In the genomic region with DNA sequence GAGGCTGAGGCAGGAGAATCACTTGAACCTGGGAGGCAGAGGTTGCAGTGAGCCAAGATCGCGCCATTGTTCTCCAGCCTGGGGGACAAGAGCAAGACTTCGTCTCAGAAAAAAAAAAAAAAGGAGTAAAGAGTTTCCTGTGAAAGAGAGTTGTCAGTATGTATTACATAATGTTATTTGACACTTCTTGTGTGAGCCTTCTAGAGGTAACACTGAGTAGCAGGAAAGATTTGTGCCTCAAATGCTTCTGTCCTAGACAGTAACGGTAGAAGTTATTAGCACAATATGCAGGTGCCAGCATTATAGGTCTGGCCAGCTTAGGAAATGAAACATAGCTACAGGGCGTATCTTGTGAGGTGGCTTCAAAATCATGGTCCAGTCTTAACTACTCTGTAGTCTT, we compare ENCODE assay signal across 12 cellular contexts. TPM values are rescaled to one million over a fixed set of nuclear protein-coding genes. Genes with fewer than 3 reads are reported as not detected.
DNase-seq lines count a peak whose midpoint lies in the region; ATAC-seq and TF ChIP-seq lines count a peak whose summit lies in the region.
"Had no signal": no experiment of that assay in that cellular context is flagged by ENCODE, and none has a peak within 500 bp of the region (broad histone marks: within the 10 kb centered on the region; RNA-seq: fewer than 3 reads in every experiment).

No MANE protein-coding gene starts in this region.

- TF ChIP-seq POLR2A in thyroid gland (IDR thresholded peaks at IDR 0.05), result no peak

- H3K27me3 ChIP-seq in CD4-positive, CD25-positive, alpha-beta regulatory T cell (ENCODE audit: control insufficient read depth, insufficient read depth, low read length), result no peaks in the 10 kb centered on the region
- no peaks in the 10 kb centered on the region for H3K27me3 ChIP-seq in left lung
- no peaks in the 10 kb centered on the region for H3K27me3 ChIP-seq in thyroid gland
- H3K27me3 ChIP-seq: gastroesophageal sphincter had no signal

- intact Hi-C loops in left lung (cut with DNase I) (no loop called here), thyroid gland (cut with DNase I) (no loop called here)

- no peaks in the 10 kb centered on the region for H3K9me3 ChIP-seq in CD4-positive, CD25-positive, alpha-beta regulatory T cell (ENCODE audit: control insufficient read depth in 2 of 2, low read length in 2 of 2)
- H3K9me3 ChIP-seq in left lung, result no peaks in the 10 kb centered on the region
- H3K9me3 ChIP-seq in thyroid gland, result no peaks in the 10 kb centered on the region
- H3K9me3 ChIP-seq: gastroesophageal sphincter had no signal

- CTCF ChIA-PET in WTC11 (lab: Charles Lee), result interaction anchor here (0.7 to 1.6 kb wide), 4 partner anchors 15 to 147 kb away, joined by 3 to 5 read pairs (median 3); no protein-coding TSS in a partner anchor

- DNase-seq in CD4-positive, CD25-positive, alpha-beta regulatory T cell, result no peak
- DNase-seq in WTC11 (ENCODE audit: low spot score) (no peak), left lung (no peak), SHP77 (lab: John Stamatoyannopoulos, UW) (no peak), thyroid gland (no peak)
- no peak for DNase-seq in stimulated activated CD4-positive, alpha-beta T cell treated with anti-CD3 and anti-CD28 coated beads, Interleukin-1b, Interleukin-23, amount 100 ng/mL, for 48 hours
- DNase-seq: activated T-cell treated with anti-CD3 and anti-CD28 coated beads, Interleukin-2, amount 50 U/mL, for 24 hours; mesendoderm; T-helper 1 cell had no signal

- peak overlapping the region; percentile 21 for H3K4me3 ChIP-seq in CD4-positive, CD25-positive, alpha-beta regulatory T cell (ENCODE audit: low read depth, low read length)
- H3K4me3 ChIP-seq in GM12875 (ENCODE audit: low read depth, low read length), result no peak overlapping the region
- no peak overlapping the region for H3K4me3 ChIP-seq in left lung
- H3K4me3 ChIP-seq in thyroid gland (replicated peaks in 1 of 3), result no peak overlapping the region
- H3K4me3 ChIP-seq: gastroesophageal sphincter had no signal

- H3K4me1 Mint-ChIP-seq in CD4-positive, CD25-positive, alpha-beta regulatory T cell, result peaks cover 0 to 61% (median 30%) of the 10 kb centered on the region in 4 donors
- peaks cover 4% of the 10 kb centered on the region for H3K4me1 Mint-ChIP-seq in WTC11

- H3K9me3 Mint-ChIP-seq in CD4-positive, CD25-positive, alpha-beta regulatory T cell, result no peaks in the 10 kb centered on the region
- no peaks in the 10 kb centered on the region for H3K9me3 Mint-ChIP-seq in WTC11
- H3K9me3 Mint-ChIP-seq: activated T-cell treated with anti-CD3 and anti-CD28 coated beads, Interleukin-2, amount 50 U/mL, for 24 hours had no signal

- peaks cover 4% of the 10 kb centered on the region for H3K36me3 Mint-ChIP-seq in CD4-positive, CD25-positive, alpha-beta regulatory T cell
- H3K36me3 Mint-ChIP-seq in WTC11, result no peaks in the 10 kb centered on the region

- H3K27me3 Mint-ChIP-seq in CD4-positive, CD25-positive, alpha-beta regulatory T cell, result no peaks in the 10 kb centered on the region
- no peaks in the 10 kb centered on the region for H3K27me3 Mint-ChIP-seq in WTC11 (ENCODE audit: low read depth)
- H3K27me3 Mint-ChIP-seq: activated T-cell treated with anti-CD3 and anti-CD28 coated beads, Interleukin-2, amount 50 U/mL, for 24 hours had no signal

- H3K36me3 ChIP-seq in CD4-positive, CD25-positive, alpha-beta regulatory T cell (ENCODE audit: control insufficient read depth, insufficient read depth, low read length), result peaks cover 9% of the 10 kb centered on the region
- H3K36me3 ChIP-seq in left lung, result peaks cover 0 to 5% of the 10 kb centered on the region in 2 donors
- H3K36me3 ChIP-seq in thyroid gland, result no peaks in the 10 kb centered on the region

- H3K4me1 ChIP-seq in CD4-positive, CD25-positive, alpha-beta regulatory T cell (ENCODE audit: control insufficient read depth, insufficient read depth, low read length, poor library complexity, severe bottlenecking), result peaks cover 9% of the 10 kb centered on the region
- H3K4me1 ChIP-seq in left lung (peaks cover 6 to 41% of the 10 kb centered on the region in 2 donors), thyroid gland (peaks cover 7 to 9% of the 10 kb centered on the region in 2 donors)

- no peak overlapping the region for H3K27ac ChIP-seq in CD4-positive, CD25-positive, alpha-beta regulatory T cell (ENCODE audit: insufficient read depth, low read length, poor library complexity, severe bottlenecking)
- H3K27ac ChIP-seq in left lung (no peak overlapping the region), thyroid gland (no peak overlapping the region)
- H3K27ac ChIP-seq: gastroesophageal sphincter had no signal

- peak; percentile 87 to 90 for ATAC-seq in CD4-positive, CD25-positive, alpha-beta regulatory T cell (ENCODE audit: low read depth in 2 of 2)
- peak; percentile 71 for ATAC-seq in WTC11
- peak; percentile 83 for ATAC-seq in left lung
- ATAC-seq in GM18502 (IDR thresholded peaks at IDR 0.05; ENCODE audit: poor library complexity, unreplicated experiment), result no peak
- ATAC-seq: gastroesophageal sphincter had no signal

- TF ChIP-seq CTCF in GM12875 (IDR thresholded peaks at IDR 0.05; ENCODE audit: borderline replicate concordance, insufficient read depth, low read depth, low read length) (peak; percentile 54; the same call in 1 of the 2 replicates), WTC11 (IDR thresholded peaks at IDR 0.05) (no peak), left lung (IDR thresholded peaks at IDR 0.05) (peak; percentile 10 to 12), thyroid gland (IDR thresholded peaks at IDR 0.05) (peak in 1 of 6 experiments; percentile 34)

- WGBS in thyroid gland, 2 donors, result 87 to 89% methylated on average over 5 of the region's 5 CpGs

- POLR2A ChIA-PET in WTC11 (lab: Charles Lee), result no interaction called here

- peak overlapping the region in 2 of 3 donors; percentile 25 to 45 for H3K27ac Mint-ChIP-seq in CD4-positive, CD25-positive, alpha-beta regulatory T cell
- no peak overlapping the region for H3K27ac Mint-ChIP-seq in WTC11

- H3K4me3 Mint-ChIP-seq in CD4-positive, CD25-positive, alpha-beta regulatory T cell, result peak overlapping the region in 1 of 4 donors; percentile 6
- no peak overlapping the region for H3K4me3 Mint-ChIP-seq in WTC11
- H3K4me3 Mint-ChIP-seq: activated T-cell treated with anti-CD3 and anti-CD28 coated beads, Interleukin-2, amount 50 U/mL, for 24 hours had no signal

TF ChIP-seq in WTC11, 78 proteins besides CTCF, POLR2A, EP300 and RAD21 (continues in another document):
- TF ChIP-seq OVOL2 (CRISPR knock-in tag; IDR thresholded peaks at IDR 0.05; ENCODE audit: borderline replicate concordance), result no peak
- TF ChIP-seq, protein P1, sequence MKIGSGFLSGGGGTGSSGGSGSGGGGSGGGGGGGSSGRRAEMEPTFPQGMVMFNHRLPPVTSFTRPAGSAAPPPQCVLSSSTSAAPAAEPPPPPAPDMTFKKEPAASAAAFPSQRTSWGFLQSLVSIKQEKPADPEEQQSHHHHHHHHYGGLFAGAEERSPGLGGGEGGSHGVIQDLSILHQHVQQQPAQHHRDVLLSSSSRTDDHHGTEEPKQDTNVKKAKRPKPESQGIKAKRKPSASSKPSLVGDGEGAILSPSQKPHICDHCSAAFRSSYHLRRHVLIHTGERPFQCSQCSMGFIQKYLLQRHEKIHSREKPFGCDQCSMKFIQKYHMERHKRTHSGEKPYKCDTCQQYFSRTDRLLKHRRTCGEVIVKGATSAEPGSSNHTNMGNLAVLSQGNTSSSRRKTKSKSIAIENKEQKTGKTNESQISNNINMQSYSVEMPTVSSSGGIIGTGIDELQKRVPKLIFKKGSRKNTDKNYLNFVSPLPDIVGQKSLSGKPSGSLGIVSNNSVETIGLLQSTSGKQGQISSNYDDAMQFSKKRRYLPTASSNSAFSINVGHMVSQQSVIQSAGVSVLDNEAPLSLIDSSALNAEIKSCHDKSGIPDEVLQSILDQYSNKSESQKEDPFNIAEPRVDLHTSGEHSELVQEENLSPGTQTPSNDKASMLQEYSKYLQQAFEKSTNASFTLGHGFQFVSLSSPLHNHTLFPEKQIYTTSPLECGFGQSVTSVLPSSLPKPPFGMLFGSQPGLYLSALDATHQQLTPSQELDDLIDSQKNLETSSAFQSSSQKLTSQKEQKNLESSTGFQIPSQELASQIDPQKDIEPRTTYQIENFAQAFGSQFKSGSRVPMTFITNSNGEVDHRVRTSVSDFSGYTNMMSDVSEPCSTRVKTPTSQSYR (CRISPR knock-in tag; IDR thresholded peaks at IDR 0.05), result no peak
- TF ChIP-seq, protein P2, sequence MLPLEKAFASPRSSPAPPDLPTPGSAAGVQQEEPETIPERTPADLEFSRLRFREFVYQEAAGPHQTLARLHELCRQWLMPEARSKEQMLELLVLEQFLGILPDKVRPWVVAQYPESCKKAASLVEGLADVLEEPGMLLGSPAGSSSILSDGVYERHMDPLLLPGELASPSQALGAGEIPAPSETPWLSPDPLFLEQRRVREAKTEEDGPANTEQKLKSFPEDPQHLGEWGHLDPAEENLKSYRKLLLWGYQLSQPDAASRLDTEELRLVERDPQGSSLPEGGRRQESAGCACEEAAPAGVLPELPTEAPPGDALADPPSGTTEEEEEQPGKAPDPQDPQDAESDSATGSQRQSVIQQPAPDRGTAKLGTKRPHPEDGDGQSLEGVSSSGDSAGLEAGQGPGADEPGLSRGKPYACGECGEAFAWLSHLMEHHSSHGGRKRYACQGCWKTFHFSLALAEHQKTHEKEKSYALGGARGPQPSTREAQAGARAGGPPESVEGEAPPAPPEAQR (CRISPR knock-in tag; IDR thresholded peaks at IDR 0.05), result no peak
- TF ChIP-seq SMAD4 (CRISPR knock-in tag; IDR thresholded peaks at IDR 0.05), result no peak
- TF ChIP-seq, protein P3, sequence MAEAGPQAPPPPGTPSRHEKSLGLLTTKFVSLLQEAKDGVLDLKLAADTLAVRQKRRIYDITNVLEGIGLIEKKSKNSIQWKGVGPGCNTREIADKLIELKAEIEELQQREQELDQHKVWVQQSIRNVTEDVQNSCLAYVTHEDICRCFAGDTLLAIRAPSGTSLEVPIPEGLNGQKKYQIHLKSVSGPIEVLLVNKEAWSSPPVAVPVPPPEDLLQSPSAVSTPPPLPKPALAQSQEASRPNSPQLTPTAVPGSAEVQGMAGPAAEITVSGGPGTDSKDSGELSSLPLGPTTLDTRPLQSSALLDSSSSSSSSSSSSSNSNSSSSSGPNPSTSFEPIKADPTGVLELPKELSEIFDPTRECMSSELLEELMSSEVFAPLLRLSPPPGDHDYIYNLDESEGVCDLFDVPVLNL (CRISPR knock-in tag; IDR thresholded peaks at IDR 0.05; ENCODE audit: borderline replicate concordance, low read depth), result no peak
- TF ChIP-seq FOXJ3 (CRISPR knock-in tag; IDR thresholded peaks at IDR 0.05; ENCODE audit: borderline replicate concordance), result no peak
- no peak for TF ChIP-seq TEAD1 (CRISPR knock-in tag; IDR thresholded peaks at IDR 0.05)
- no peak for TF ChIP-seq EMX1 (CRISPR knock-in tag; IDR thresholded peaks at IDR 0.05)

RNA-seq across cellular contexts. Expression of a gene that starts 6.2 kb away (rescaled TPM):
- total RNA-seq in CD4-positive, CD25-positive, alpha-beta regulatory T cell, result 123 TPM
- 10 to 100 TPM; 19.9 to 28.1 (median 25.0) TPM for polyA plus RNA-seq in CD4-positive, CD25-positive, alpha-beta regulatory T cell
- 21.6 to 27.1 TPM (median 22.5 TPM) in 3 replicates for total RNA-seq in WTC11 (2021)
- 10 to 100 TPM; 26.4 to 30.3 TPM for total RNA-seq in left lung
- 100 to 1,000 TPM in 1 of 4 donors, 10 to 100 TPM in 3; 40.0 to 200 (median 55.7) TPM for total RNA-seq in thyroid gland

RNA-seq across cellular contexts. Expression of a gene that starts 6.4 kb away (rescaled TPM):
- total RNA-seq in CD4-positive, CD25-positive, alpha-beta regulatory T cell, result 16.3 TPM
- polyA plus RNA-seq in CD4-positive, CD25-positive, alpha-beta regulatory T cell, result 10 to 100 TPM; 21.0 to 28.2 (median 24.6) TPM
- total RNA-seq in WTC11 (2021), result 12.0 to 21.4 TPM (median 16.6 TPM) in 3 replicates
- 1 to 10 TPM; 7.4 to 8.5 TPM for total RNA-seq in left lung
- 10 to 100 TPM; 11.2 to 28.4 (median 17.9) TPM for total RNA-seq in thyroid gland
